Comparison of ENCODE assay signal across 19 cellular contexts in the genomic region with DNA sequence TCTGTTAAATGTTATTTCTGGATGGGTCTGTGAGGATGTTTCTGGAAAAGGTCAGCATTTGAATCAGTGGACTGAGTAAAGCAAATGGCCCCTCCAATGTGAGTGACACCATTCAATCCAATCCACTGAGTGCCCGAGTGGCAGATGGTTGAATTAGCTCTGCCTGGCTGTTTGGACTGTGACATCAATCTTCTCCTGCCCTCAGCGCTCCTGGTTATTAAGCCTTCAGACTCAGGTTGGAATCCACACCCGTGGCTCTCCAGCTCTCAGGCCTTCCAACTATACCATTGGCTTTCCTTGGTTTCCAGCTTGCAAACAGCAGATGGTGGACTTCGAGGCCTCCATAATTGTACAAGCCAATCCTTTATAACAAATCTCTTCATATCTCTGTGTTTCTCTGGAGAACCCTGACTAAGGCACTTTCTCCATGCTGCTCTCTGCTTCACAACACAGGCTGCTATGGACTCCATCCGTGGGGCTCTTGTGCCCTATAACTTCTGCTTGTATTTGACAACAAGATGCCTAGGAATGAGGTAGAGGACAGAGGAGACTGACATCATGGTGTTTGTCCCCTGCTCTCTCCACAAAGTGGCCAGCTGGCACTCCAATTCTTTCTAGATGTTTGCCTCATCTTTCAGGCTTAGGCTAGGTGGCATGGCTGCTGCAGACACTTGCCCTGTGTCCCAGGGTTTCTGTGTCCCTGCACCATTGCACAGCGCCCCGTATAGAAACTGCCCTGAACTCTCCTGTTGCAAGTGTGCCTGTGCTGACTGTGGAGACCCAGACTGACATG. TPM values are rescaled to one million over a fixed set of nuclear protein-coding genes. Genes with fewer than 3 reads are reported as not detected.
"Had no signal": no experiment of that assay in that cellular context is flagged by ENCODE, and none has a peak within 500 bp of the region (broad histone marks: within the 10 kb centered on the region; RNA-seq: fewer than 3 reads in every experiment).

No MANE protein-coding gene starts in this region.

- H3K4me3 ChIP-seq: ascending aorta, cardiac muscle cell, pancreas, psoas muscle, tibial nerve had no signal

- ATAC-seq: pancreas, psoas muscle had no signal

- H3K27ac ChIP-seq: ascending aorta, cardiac muscle cell, epithelial cell of prostate, pancreas, psoas muscle had no signal

- H3K9me3 ChIP-seq: ascending aorta, pancreas, psoas muscle, tibial nerve had no signal

- H3K36me3 ChIP-seq: ascending aorta, cardiac muscle cell, pancreas, tibial nerve had no signal

- H3K27me3 ChIP-seq: ascending aorta, cardiac muscle cell, pancreas, tibial nerve had no signal

- DNase-seq: activated CD4-positive, alpha-beta T cell treated with anti-CD3 and anti-CD28 coated beads for 4 hours; activated CD4-positive, alpha-beta T cell treated with anti-CD3 and anti-CD28 coated beads, Interleukin-2, amount 50 U/mL, for 4 hours; activated effector memory CD4-positive, alpha-beta T cell treated with anti-CD3 and anti-CD28 coated beads, Interleukin-2, amount 50 U/mL, for 16 hours; activated naive CD4-positive, alpha-beta T cell treated with anti-CD3 and anti-CD28 coated beads for 36 hours; activated naive CD8-positive, alpha-beta T cell treated with anti-CD3 and anti-CD28 coated beads, Interleukin-2, amount 10 ng/mL, durations not matched to agents 7 days and 5 days; activated T-cell treated with anti-CD3 and anti-CD28 coated beads, Interleukin-2, amount 50 U/mL, for 1 hour; cortex of kidney; glutamatergic neuron; kidney; naive B cell; nephron progenitor cell; pancreas; psoas muscle; stimulated activated naive CD4-positive, alpha-beta T cell treated with Interleukin-2 at 50 U/mL for 16 hours; T-helper 1 cell had no signal

RNA-seq across cellular contexts. Expression of gene CSTL1, which starts 4.8 kb away (rescaled TPM):
- polyA plus RNA-seq: cardiac muscle cell, pancreas, psoas muscle had no signal

RNA-seq across cellular contexts. Expression of gene CST11, which starts 18.0 kb away (rescaled TPM):
- polyA plus RNA-seq: cardiac muscle cell, pancreas, psoas muscle had no signal

RNA-seq across cellular contexts. Expression of gene CST8, which starts 56.2 kb away (rescaled TPM):
- polyA plus RNA-seq: cardiac muscle cell, pancreas, psoas muscle had no signal
